Comparison of ENCODE assay signal across 8 cellular contexts in the genomic region with DNA sequence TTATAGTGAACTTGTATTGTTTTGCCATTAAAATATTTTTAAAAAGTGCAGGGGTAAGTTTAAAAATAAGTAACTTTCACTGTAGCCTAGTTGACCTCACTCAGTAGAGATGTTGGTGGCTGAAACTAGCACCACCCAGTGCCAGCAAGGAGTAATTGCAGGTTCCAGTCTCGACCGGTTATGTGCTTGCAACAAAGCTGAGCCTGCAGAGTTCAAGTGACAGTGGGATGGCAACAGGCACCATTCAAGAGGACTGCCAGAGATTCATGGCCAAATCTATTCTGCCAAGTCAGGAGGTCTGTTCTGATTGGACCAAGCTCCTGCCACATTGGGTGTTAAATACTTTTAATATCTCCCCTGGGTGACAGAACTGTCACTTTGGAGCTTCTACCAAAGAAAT. TPM values are rescaled to one million over a fixed set of nuclear protein-coding genes. Genes with fewer than 3 reads are reported as not detected.
DNase-seq lines count a peak whose midpoint lies in the region; ATAC-seq and TF ChIP-seq lines count a peak whose summit lies in the region.

No MANE protein-coding gene starts in this region.

- H3K4me1 ChIP-seq in adipocyte (ENCODE audit: control insufficient read depth, insufficient read depth, low read length) = peaks cover 27% of the 10 kb centered on the region

- ATAC-seq in left colon = peak; percentile 33

- peak; percentile 45 for TF ChIP-seq CTCF in LNCaP clone FGC (IDR thresholded peaks at IDR 0.05; ENCODE audit: control insufficient read depth, extremely low read depth, insufficient read depth)

- no peaks in the 10 kb centered on the region for H3K9me3 ChIP-seq in adipocyte (ENCODE audit: control insufficient read depth, low read length)

- peaks cover 5% of the 10 kb centered on the region for H3K36me3 ChIP-seq in adipocyte (ENCODE audit: control insufficient read depth, insufficient read depth, low read length, severe bottlenecking)

- intact Hi-C loops in left colon (cut with DNase I, micrococcal nuclease) = no loop called here

- H3K4me3 ChIP-seq in LNCaP clone FGC (ENCODE audit: low read depth, low read length) (no peak overlapping the region), adipocyte (ENCODE audit: low read length) (no peak overlapping the region)

- H3K27me3 ChIP-seq in adipocyte (replicated peaks; ENCODE audit: control insufficient read depth, insufficient read depth, low read length) = no peaks in the 10 kb centered on the region

- H3K9ac ChIP-seq in adipocyte (ENCODE audit: low read length) = no peak overlapping the region

- DNase-seq in NCI-H748 (lab: John Stamatoyannopoulos, UW; ENCODE audit: unreplicated experiment) (peak; percentile 45), NCI-H748 treated with DMSO at 0.1 percent for 48 hours (lab: John Stamatoyannopoulos, UW) (no peak), LNCaP clone FGC (ENCODE audit: low read depth) (peak; percentile 18), adipocyte (ENCODE audit: low read depth) (peak; percentile 24), left colon (no peak), NCI-H2227 treated with DMSO at 0.1 percent for 48 hours (lab: John Stamatoyannopoulos, UW) (no peak), NCI-H1930 (lab: John Stamatoyannopoulos, UW) (no peak), globus pallidus (ENCODE audit: low spot score) (no peak)

RNA-seq across cellular contexts. Expression of a gene that starts 2.7 kb away (rescaled TPM):
- total RNA-seq in left colon = 1 to 10 TPM in 1 of 2 donors, under 1 TPM in 1; 0.92 to 2.4 TPM

Comparison
In these comparisons a context has a peak if more than half of its experiments do, and no peak if none do; other contexts are left out.
1. DNase-seq: peak in NCI-H748 (single experiment), LNCaP clone FGC (single experiment) and adipocyte (single experiment); none in NCI-H748 treated with DMSO at 0.1 percent for 48 hours (single experiment), left colon (0 of 2), NCI-H2227 treated with DMSO at 0.1 percent for 48 hours (single experiment), NCI-H1930 (0 of 2) and globus pallidus (single experiment).